Comparison of ENCODE assay signal across 2 cellular contexts in genomic region chr4:75834095-75834771, GRCh38.
TF ChIP-seq lines count a peak whose summit lies in the region.

No MANE protein-coding gene starts in this region.

TF ChIP-seq in GM23338, 12 proteins besides CTCF, POLR2A, EP300 and RAD21 (continued from another document):
- TF ChIP-seq REST (IDR thresholded peaks at IDR 0.05; ENCODE audit: unreplicated experiment) (no peak), POLR2AphosphoS5 (IDR thresholded peaks at IDR 0.05; ENCODE audit: low read depth) (no peak), ZNF462 (CRISPR knock-in tag; IDR thresholded peaks at IDR 0.05) (no peak), EZH2phosphoT487 (IDR thresholded peaks at IDR 0.05; ENCODE audit: unreplicated experiment) (no peak), CREB1 (CRISPR knock-in tag; IDR thresholded peaks at IDR 0.05; ENCODE audit: low read depth) (no peak), ZNF114 (CRISPR knock-in tag; IDR thresholded peaks at IDR 0.05) (no peak), JUNB (IDR thresholded peaks at IDR 0.05; ENCODE audit: unreplicated experiment) (no peak)

TF ChIP-seq in K562, 482 proteins besides CTCF, POLR2A, EP300 and RAD21 (continued from another document and continues in another):
- TF ChIP-seq E4F1 (CRISPR knock-in tag; IDR thresholded peaks at IDR 0.05; ENCODE audit: borderline replicate concordance): no peak
- TF ChIP-seq KAT2B (IDR thresholded peaks at IDR 0.05; ENCODE audit: low read depth, low read length): no peak
- TF ChIP-seq, protein P1, sequence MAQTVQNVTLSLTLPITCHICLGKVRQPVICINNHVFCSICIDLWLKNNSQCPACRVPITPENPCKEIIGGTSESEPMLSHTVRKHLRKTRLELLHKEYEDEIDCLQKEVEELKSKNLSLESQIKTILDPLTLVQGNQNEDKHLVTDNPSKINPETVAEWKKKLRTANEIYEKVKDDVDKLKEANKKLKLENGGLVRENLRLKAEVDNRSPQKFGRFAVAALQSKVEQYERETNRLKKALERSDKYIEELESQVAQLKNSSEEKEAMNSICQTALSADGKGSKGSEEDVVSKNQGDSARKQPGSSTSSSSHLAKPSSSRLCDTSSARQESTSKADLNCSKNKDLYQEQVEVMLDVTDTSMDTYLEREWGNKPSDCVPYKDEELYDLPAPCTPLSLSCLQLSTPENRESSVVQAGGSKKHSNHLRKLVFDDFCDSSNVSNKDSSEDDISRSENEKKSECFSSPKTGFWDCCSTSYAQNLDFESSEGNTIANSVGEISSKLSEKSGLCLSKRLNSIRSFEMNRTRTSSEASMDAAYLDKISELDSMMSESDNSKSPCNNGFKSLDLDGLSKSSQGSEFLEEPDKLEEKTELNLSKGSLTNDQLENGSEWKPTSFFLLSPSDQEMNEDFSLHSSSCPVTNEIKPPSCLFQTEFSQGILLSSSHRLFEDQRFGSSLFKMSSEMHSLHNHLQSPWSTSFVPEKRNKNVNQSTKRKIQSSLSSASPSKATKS (CRISPR knock-in tag; IDR thresholded peaks at IDR 0.05): no peak
- TF ChIP-seq, protein P2, sequence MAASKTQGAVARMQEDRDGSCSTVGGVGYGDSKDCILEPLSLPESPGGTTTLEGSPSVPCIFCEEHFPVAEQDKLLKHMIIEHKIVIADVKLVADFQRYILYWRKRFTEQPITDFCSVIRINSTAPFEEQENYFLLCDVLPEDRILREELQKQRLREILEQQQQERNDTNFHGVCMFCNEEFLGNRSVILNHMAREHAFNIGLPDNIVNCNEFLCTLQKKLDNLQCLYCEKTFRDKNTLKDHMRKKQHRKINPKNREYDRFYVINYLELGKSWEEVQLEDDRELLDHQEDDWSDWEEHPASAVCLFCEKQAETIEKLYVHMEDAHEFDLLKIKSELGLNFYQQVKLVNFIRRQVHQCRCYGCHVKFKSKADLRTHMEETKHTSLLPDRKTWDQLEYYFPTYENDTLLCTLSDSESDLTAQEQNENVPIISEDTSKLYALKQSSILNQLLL (CRISPR knock-in tag; IDR thresholded peaks at IDR 0.05; ENCODE audit: borderline replicate concordance): no peak
- peak; percentile 59; the same call in 1 of the 2 replicates for TF ChIP-seq ZNF197 (CRISPR knock-in tag; IDR thresholded peaks at IDR 0.05; ENCODE audit: low read depth)
- TF ChIP-seq BMI1 (IDR thresholded peaks at IDR 0.05; ENCODE audit: low read length): no peak
- TF ChIP-seq HNRNPK (IDR thresholded peaks at IDR 0.05; ENCODE audit: low read depth, low read length, poor library complexity, severe bottlenecking): no peak
- no peak for TF ChIP-seq RBM15 (IDR thresholded peaks at IDR 0.05; ENCODE audit: insufficient read depth, low read length)
- TF ChIP-seq XRCC3 (IDR thresholded peaks at IDR 0.05): no peak
- no peak for TF ChIP-seq EHMT2 (IDR thresholded peaks at IDR 0.05)
- no peak for TF ChIP-seq TAF1 (IDR thresholded peaks at IDR 0.05; ENCODE audit: control insufficient read depth, extremely low read depth, insufficient read depth, low read length, severe bottlenecking)
- no peak for TF ChIP-seq FIP1L1 (IDR thresholded peaks at IDR 0.05; ENCODE audit: low read depth, low read length, poor library complexity, severe bottlenecking)
- TF ChIP-seq SAFB (IDR thresholded peaks at IDR 0.05; ENCODE audit: borderline replicate concordance, low read depth, low read length): no peak
- no peak for TF ChIP-seq RBM39 (optimal IDR thresholded peaks at IDR 0.05; ENCODE audit: low read depth, low read length)
- no peak for TF ChIP-seq CHD1 (IDR thresholded peaks at IDR 0.05; ENCODE audit: low read length)
- TF ChIP-seq RFX1 (IDR thresholded peaks at IDR 0.05): no peak
- no peak for TF ChIP-seq ZBTB1 (CRISPR knock-in tag; IDR thresholded peaks at IDR 0.05; ENCODE audit: borderline replicate concordance, low read depth)
- 0 out of 2 replicates have a peak, but pooled peaks have one; percentile 39 for TF ChIP-seq ZNF507 (tag; conservative IDR thresholded peaks at IDR 0.05)
- TF ChIP-seq XRCC4 (IDR thresholded peaks at IDR 0.05; ENCODE audit: extremely low read depth, insufficient read depth, insufficient read length): no peak
- TF ChIP-seq MEF2A (IDR thresholded peaks at IDR 0.05; ENCODE audit: control insufficient read depth, low read depth, low read length): no peak
- 0 out of 2 replicates have a peak, but pooled peaks have one; percentile 53 for TF ChIP-seq OTX1 (CRISPR knock-in tag; IDR thresholded peaks at IDR 0.05)
- no peak for TF ChIP-seq HDAC1 (IDR thresholded peaks at IDR 0.05)
- peak; percentile 91 for TF ChIP-seq ZNF41 (CRISPR knock-in tag; conservative IDR thresholded peaks at IDR 0.05)
- TF ChIP-seq ZNF239 (CRISPR knock-in tag; IDR thresholded peaks at IDR 0.05): peak; percentile 74
- no peak for TF ChIP-seq ZNF12 (CRISPR knock-in tag; IDR thresholded peaks at IDR 0.05)
- TF ChIP-seq, protein P3, sequence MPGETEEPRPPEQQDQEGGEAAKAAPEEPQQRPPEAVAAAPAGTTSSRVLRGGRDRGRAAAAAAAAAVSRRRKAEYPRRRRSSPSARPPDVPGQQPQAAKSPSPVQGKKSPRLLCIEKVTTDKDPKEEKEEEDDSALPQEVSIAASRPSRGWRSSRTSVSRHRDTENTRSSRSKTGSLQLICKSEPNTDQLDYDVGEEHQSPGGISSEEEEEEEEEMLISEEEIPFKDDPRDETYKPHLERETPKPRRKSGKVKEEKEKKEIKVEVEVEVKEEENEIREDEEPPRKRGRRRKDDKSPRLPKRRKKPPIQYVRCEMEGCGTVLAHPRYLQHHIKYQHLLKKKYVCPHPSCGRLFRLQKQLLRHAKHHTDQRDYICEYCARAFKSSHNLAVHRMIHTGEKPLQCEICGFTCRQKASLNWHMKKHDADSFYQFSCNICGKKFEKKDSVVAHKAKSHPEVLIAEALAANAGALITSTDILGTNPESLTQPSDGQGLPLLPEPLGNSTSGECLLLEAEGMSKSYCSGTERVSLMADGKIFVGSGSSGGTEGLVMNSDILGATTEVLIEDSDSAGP (CRISPR knock-in tag; IDR thresholded peaks at IDR 0.05): no peak
- TF ChIP-seq ZNF830 (CRISPR knock-in tag; IDR thresholded peaks at IDR 0.05): no peak
- TF ChIP-seq, protein P4, sequence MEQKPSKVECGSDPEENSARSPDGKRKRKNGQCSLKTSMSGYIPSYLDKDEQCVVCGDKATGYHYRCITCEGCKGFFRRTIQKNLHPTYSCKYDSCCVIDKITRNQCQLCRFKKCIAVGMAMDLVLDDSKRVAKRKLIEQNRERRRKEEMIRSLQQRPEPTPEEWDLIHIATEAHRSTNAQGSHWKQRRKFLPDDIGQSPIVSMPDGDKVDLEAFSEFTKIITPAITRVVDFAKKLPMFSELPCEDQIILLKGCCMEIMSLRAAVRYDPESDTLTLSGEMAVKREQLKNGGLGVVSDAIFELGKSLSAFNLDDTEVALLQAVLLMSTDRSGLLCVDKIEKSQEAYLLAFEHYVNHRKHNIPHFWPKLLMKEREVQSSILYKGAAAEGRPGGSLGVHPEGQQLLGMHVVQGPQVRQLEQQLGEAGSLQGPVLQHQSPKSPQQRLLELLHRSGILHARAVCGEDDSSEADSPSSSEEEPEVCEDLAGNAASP (IDR thresholded peaks at IDR 0.05): no peak
- no peak for TF ChIP-seq KLF10 (CRISPR knock-in tag; IDR thresholded peaks at IDR 0.05)
- no peak for TF ChIP-seq ARID1B (IDR thresholded peaks at IDR 0.05)
- TF ChIP-seq CREM (IDR thresholded peaks at IDR 0.05; ENCODE audit: low read depth): no peak
- TF ChIP-seq, protein P5, sequence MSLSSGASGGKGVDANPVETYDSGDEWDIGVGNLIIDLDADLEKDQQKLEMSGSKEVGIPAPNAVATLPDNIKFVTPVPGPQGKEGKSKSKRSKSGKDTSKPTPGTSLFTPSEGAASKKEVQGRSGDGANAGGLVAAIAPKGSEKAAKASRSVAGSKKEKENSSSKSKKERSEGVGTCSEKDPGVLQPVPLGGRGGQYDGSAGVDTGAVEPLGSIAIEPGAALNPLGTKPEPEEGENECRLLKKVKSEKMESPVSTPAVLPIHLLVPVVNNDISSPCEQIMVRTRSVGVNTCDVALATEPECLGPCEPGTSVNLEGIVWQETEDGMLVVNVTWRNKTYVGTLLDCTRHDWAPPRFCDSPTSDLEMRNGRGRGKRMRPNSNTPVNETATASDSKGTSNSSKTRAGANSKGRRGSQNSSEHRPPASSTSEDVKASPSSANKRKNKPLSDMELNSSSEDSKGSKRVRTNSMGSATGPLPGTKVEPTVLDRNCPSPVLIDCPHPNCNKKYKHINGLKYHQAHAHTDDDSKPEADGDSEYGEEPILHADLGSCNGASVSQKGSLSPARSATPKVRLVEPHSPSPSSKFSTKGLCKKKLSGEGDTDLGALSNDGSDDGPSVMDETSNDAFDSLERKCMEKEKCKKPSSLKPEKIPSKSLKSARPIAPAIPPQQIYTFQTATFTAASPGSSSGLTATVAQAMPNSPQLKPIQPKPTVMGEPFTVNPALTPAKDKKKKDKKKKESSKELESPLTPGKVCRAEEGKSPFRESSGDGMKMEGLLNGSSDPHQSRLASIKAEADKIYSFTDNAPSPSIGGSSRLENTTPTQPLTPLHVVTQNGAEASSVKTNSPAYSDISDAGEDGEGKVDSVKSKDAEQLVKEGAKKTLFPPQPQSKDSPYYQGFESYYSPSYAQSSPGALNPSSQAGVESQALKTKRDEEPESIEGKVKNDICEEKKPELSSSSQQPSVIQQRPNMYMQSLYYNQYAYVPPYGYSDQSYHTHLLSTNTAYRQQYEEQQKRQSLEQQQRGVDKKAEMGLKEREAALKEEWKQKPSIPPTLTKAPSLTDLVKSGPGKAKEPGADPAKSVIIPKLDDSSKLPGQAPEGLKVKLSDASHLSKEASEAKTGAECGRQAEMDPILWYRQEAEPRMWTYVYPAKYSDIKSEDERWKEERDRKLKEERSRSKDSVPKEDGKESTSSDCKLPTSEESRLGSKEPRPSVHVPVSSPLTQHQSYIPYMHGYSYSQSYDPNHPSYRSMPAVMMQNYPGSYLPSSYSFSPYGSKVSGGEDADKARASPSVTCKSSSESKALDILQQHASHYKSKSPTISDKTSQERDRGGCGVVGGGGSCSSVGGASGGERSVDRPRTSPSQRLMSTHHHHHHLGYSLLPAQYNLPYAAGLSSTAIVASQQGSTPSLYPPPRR (CRISPR knock-in tag; IDR thresholded peaks at IDR 0.05; ENCODE audit: borderline replicate concordance): no peak
- no peak for TF ChIP-seq CAMTA2 (CRISPR knock-in tag; conservative IDR thresholded peaks at IDR 0.05)
- TF ChIP-seq TAF15 (IDR thresholded peaks at IDR 0.05; ENCODE audit: low read depth, low read length): no peak
- TF ChIP-seq GABPA (tag; conservative IDR thresholded peaks at IDR 0.05; ENCODE audit: low read depth): no peak
- TF ChIP-seq, protein P6, sequence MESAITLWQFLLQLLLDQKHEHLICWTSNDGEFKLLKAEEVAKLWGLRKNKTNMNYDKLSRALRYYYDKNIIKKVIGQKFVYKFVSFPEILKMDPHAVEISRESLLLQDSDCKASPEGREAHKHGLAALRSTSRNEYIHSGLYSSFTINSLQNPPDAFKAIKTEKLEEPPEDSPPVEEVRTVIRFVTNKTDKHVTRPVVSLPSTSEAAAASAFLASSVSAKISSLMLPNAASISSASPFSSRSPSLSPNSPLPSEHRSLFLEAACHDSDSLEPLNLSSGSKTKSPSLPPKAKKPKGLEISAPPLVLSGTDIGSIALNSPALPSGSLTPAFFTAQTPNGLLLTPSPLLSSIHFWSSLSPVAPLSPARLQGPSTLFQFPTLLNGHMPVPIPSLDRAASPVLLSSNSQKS (CRISPR knock-in tag; IDR thresholded peaks at IDR 0.05): no peak
